Comparison of ENCODE assay signal across 10 cellular contexts in the genomic region with DNA sequence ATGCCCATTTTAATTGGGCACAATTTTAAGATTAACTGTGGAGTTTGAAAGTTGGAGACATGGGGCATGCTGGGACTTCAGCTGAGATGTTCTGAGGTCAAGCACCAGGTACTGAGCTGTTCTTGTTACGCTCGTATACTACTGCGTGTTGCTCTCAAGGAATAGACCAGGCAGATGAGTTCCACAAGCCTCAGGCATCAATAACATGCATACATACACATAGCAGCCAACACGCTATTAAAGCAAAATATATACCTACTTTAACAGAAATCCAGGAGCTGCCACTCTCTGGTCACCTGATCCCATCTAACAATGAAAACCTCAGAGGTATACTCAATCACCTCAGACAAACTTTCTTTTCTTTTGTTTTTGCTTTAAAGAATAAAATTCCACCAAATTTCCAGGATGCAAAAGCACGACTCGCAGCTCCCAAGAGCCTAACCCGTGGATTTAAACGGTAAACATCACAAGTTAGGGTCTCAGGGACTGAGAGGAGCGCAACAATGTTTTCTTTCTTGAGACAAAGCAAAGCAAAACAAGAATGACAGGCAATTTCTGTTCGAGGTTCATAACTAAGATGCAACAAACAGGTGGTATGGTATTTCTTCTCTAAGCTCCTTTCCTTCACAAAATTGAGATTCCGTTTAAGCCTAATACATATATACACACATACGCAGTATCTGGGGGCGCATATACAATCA. TPM values are rescaled to one million over a fixed set of nuclear protein-coding genes. Genes with fewer than 3 reads are reported as not detected.
DNase-seq lines count a peak whose midpoint lies in the region; ATAC-seq and TF ChIP-seq lines count a peak whose summit lies in the region.
"Had no signal": no experiment of that assay in that cellular context is flagged by ENCODE, and none has a peak within 500 bp of the region (broad histone marks: within the 10 kb centered on the region; RNA-seq: fewer than 3 reads in every experiment).

No MANE protein-coding gene starts in this region.

- ATAC-seq in GM18498 (IDR thresholded peaks at IDR 0.05; ENCODE audit: unreplicated experiment) (no peak), GM18519 (IDR thresholded peaks at IDR 0.05; ENCODE audit: low FRiP score, unreplicated experiment) (no peak)
- ATAC-seq in activated CD8-positive, alpha-beta memory T cell treated with anti-CD3 and anti-CD28 coated beads, Interleukin-2, amount 10 ng/mL, durations not matched to agents 7 days and 5 days = no peak
- ATAC-seq: activated T-helper 17 cell treated with anti-CD3 and anti-CD28 coated beads, Interleukin-2, amount 50 U/mL, for 72 hours had no signal

- no peaks in the 10 kb centered on the region for H3K9me3 Mint-ChIP-seq in activated CD8-positive, alpha-beta memory T cell treated with anti-CD3 and anti-CD28 coated beads, Interleukin-2, amount 10 ng/mL, durations not matched to agents 7 days and 5 days (ENCODE audit: low read depth)
- H3K9me3 Mint-ChIP-seq: activated T-helper 17 cell treated with anti-CD3 and anti-CD28 coated beads, Interleukin-2, amount 50 U/mL, for 72 hours had no signal

- H3K27ac Mint-ChIP-seq in activated CD8-positive, alpha-beta memory T cell treated with anti-CD3 and anti-CD28 coated beads, Interleukin-2, amount 10 ng/mL, durations not matched to agents 7 days and 5 days = no peak overlapping the region
- H3K27ac Mint-ChIP-seq: activated T-helper 17 cell treated with anti-CD3 and anti-CD28 coated beads, Interleukin-2, amount 50 U/mL, for 72 hours; CD4-positive, CD25-positive, alpha-beta regulatory T cell had no signal

- H3K27me3 Mint-ChIP-seq in activated CD8-positive, alpha-beta memory T cell treated with anti-CD3 and anti-CD28 coated beads, Interleukin-2, amount 10 ng/mL, durations not matched to agents 7 days and 5 days = peaks cover 28% of the 10 kb centered on the region

- H3K4me1 Mint-ChIP-seq in activated CD8-positive, alpha-beta memory T cell treated with anti-CD3 and anti-CD28 coated beads, Interleukin-2, amount 10 ng/mL, durations not matched to agents 7 days and 5 days = no peaks in the 10 kb centered on the region
- H3K4me1 Mint-ChIP-seq: activated T-helper 17 cell treated with anti-CD3 and anti-CD28 coated beads, Interleukin-2, amount 50 U/mL, for 72 hours had no signal

- no peak overlapping the region for H3K4me3 Mint-ChIP-seq in activated CD8-positive, alpha-beta memory T cell treated with anti-CD3 and anti-CD28 coated beads, Interleukin-2, amount 10 ng/mL, durations not matched to agents 7 days and 5 days
- H3K4me3 Mint-ChIP-seq: activated T-helper 17 cell treated with anti-CD3 and anti-CD28 coated beads, Interleukin-2, amount 50 U/mL, for 72 hours had no signal

- CTCF ChIA-PET in activated CD8-positive, alpha-beta memory T cell treated with anti-CD3 and anti-CD28 coated beads, Interleukin-2, amount 10 ng/mL, durations not matched to agents 7 days and 5 days (lab: Charles Lee) = no interaction called here

- H3K4me3 ChIP-seq in AG10803 (ENCODE audit: low read length) (peak overlapping the region; percentile 82), fibroblast of villous mesenchyme (ENCODE audit: low read depth, low read length) (peak overlapping the region; percentile 69)

- DNase-seq in AG10803 (ENCODE audit: low read depth) = peak; percentile 71
- DNase-seq in SK-N-DZ (ENCODE audit: low spot score) = peak; percentile 11
- peak; percentile 59 for DNase-seq in fibroblast of villous mesenchyme (ENCODE audit: low read depth)
- DNase-seq in pons (ENCODE audit: low spot score) = peak; percentile 80
- no peak for DNase-seq in NCI-H2171 treated with DMSO at 0.1 percent for 48 hours (lab: John Stamatoyannopoulos, UW)
- DNase-seq in activated CD8-positive, alpha-beta memory T cell treated with anti-CD3 and anti-CD28 coated beads, Interleukin-2, amount 10 ng/mL, durations not matched to agents 7 days and 5 days = no peak
- DNase-seq: CD4-positive, CD25-positive, alpha-beta regulatory T cell had no signal

- no peak for TF ChIP-seq CTCF in AG10803 (conservative IDR thresholded peaks at IDR 0.05; ENCODE audit: low read length)
- TF ChIP-seq CTCF in fibroblast of villous mesenchyme (IDR thresholded peaks at IDR 0.05; ENCODE audit: insufficient read depth, low read depth, low read length) = no peak

- H3K36me3 Mint-ChIP-seq in activated CD8-positive, alpha-beta memory T cell treated with anti-CD3 and anti-CD28 coated beads, Interleukin-2, amount 10 ng/mL, durations not matched to agents 7 days and 5 days = peaks cover 1% of the 10 kb centered on the region
- H3K36me3 Mint-ChIP-seq: CD4-positive, CD25-positive, alpha-beta regulatory T cell had no signal

RNA-seq across cellular contexts. Expression of a gene that starts 16.5 kb away (rescaled TPM):
- polyA plus RNA-seq in SK-N-DZ (2014; cell fraction: cytosol; rRNA removed) = not detected in 2 replicates
- not detected in 2 replicates for polyA plus RNA-seq in SK-N-DZ (2014; cell fraction: nucleus; rRNA removed)
- total RNA-seq in fibroblast of villous mesenchyme = 6.0 and 9.3 TPM in 2 replicates
- total RNA-seq in activated CD8-positive, alpha-beta memory T cell treated with anti-CD3 and anti-CD28 coated beads, Interleukin-2, amount 10 ng/mL, durations not matched to agents 7 days and 5 days = not detected
- total RNA-seq: activated T-helper 17 cell treated with anti-CD3 and anti-CD28 coated beads, Interleukin-2, amount 50 U/mL, for 72 hours; CD4-positive, CD25-positive, alpha-beta regulatory T cell had no signal
- polyA plus RNA-seq: CD4-positive, CD25-positive, alpha-beta regulatory T cell had no signal

Comparison
In these comparisons a context has a peak if more than half of its experiments do, and no peak if none do; other contexts are left out.
1. DNase-seq: peak in AG10803 (single experiment), SK-N-DZ (single experiment), fibroblast of villous mesenchyme (single experiment) and pons (single experiment); none in NCI-H2171 treated with DMSO at 0.1 percent for 48 hours (single experiment) and activated CD8-positive, alpha-beta memory T cell treated with anti-CD3 and anti-CD28 coated beads, Interleukin-2, amount 10 ng/mL, durations not matched to agents 7 days and 5 days (single experiment).